Comparison of ENCODE assay signal across 1 cellular context in the genomic region with DNA sequence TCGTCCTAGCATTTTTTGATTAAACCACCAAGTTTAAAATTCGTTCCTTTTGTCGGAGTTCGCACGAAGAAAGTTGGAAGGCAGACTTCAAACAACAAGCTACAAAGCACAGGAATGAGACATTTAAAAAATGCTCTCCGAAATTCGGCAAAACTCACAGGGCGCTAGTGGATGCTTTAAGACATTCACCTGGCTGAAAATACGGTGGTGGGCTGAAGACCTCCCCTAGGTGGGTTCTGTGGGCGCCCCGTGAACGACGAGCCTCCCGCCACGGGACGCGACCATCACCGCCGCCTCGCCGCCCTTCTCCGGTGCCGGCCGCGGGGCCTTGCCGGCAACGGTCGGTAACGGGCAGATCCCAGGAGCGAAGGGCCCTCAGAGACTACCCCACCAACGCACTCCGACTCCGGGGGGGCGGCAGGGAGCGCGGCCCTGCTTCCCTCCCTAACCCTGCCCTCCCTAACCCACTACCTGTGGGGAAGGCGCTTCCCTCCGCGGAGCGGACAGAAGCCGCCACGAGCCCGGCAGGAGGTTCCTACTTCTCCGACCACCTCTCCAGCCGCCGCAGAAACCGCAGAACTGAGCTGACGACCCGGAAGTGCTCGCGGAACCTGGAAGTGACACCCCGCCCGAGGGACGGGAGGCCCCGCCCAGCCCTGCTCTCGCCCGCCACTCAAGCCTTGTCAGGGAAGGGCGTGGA.
TF ChIP-seq lines count a peak whose summit lies in the region.

A gene with protein sequence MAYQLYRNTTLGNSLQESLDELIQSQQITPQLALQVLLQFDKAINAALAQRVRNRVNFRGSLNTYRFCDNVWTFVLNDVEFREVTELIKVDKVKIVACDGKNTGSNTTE (minus strand): TSS at position 581 of the 700 bp plus-strand sequence. CDS start 5,238 bp downstream, outside the sequence.

TF ChIP-seq in HEK293, 187 proteins besides CTCF, POLR2A, EP300 and RAD21 (continued from another document and continues in another):
- TF ChIP-seq, protein P1, sequence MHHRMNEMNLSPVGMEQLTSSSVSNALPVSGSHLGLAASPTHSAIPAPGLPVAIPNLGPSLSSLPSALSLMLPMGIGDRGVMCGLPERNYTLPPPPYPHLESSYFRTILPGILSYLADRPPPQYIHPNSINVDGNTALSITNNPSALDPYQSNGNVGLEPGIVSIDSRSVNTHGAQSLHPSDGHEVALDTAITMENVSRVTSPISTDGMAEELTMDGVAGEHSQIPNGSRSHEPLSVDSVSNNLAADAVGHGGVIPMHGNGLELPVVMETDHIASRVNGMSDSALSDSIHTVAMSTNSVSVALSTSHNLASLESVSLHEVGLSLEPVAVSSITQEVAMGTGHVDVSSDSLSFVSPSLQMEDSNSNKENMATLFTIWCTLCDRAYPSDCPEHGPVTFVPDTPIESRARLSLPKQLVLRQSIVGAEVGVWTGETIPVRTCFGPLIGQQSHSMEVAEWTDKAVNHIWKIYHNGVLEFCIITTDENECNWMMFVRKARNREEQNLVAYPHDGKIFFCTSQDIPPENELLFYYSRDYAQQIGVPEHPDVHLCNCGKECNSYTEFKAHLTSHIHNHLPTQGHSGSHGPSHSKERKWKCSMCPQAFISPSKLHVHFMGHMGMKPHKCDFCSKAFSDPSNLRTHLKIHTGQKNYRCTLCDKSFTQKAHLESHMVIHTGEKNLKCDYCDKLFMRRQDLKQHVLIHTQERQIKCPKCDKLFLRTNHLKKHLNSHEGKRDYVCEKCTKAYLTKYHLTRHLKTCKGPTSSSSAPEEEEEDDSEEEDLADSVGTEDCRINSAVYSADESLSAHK (tag by site-specific recombination; IDR thresholded peaks at IDR 0.05) = no peak
- 0 out of 2 replicates have a peak, but pooled peaks have one; percentile 40 for TF ChIP-seq ZEB2 (tag by site-specific recombination; IDR thresholded peaks at IDR 0.05)
- no peak for TF ChIP-seq ZNF785 (tag by site-specific recombination; IDR thresholded peaks at IDR 0.05)
- TF ChIP-seq, protein P2, sequence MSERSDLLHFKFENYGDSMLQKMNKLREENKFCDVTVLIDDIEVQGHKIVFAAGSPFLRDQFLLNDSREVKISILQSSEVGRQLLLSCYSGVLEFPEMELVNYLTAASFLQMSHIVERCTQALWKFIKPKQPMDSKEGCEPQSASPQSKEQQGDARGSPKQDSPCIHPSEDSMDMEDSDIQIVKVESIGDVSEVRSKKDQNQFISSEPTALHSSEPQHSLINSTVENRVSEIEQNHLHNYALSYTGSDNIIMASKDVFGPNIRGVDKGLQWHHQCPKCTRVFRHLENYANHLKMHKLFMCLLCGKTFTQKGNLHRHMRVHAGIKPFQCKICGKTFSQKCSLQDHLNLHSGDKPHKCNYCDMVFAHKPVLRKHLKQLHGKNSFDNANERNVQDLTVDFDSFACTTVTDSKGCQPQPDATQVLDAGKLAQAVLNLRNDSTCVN (tag by site-specific recombination; optimal IDR thresholded peaks at IDR 0.05) = peak; percentile 26
- TF ChIP-seq ZNF426 (tag by site-specific recombination; IDR thresholded peaks at IDR 0.05) = no peak
- TF ChIP-seq ZNF19 (tag by site-specific recombination; IDR thresholded peaks at IDR 0.05; ENCODE audit: low read depth) = no peak
- no peak; the same call in 1 of the 2 replicates for TF ChIP-seq ZSCAN16 (tag by site-specific recombination; IDR thresholded peaks at IDR 0.05)
- no peak for TF ChIP-seq ZFP3 (tag by site-specific recombination; IDR thresholded peaks at IDR 0.05; ENCODE audit: low read depth)
- TF ChIP-seq PRDM1 (tag by site-specific recombination; IDR thresholded peaks at IDR 0.05) = no peak
- no peak for TF ChIP-seq ZNF146 (tag by site-specific recombination; IDR thresholded peaks at IDR 0.05)
- no peak for TF ChIP-seq ZNF670 (tag by site-specific recombination; IDR thresholded peaks at IDR 0.05; ENCODE audit: low read depth)
- TF ChIP-seq, protein P3, sequence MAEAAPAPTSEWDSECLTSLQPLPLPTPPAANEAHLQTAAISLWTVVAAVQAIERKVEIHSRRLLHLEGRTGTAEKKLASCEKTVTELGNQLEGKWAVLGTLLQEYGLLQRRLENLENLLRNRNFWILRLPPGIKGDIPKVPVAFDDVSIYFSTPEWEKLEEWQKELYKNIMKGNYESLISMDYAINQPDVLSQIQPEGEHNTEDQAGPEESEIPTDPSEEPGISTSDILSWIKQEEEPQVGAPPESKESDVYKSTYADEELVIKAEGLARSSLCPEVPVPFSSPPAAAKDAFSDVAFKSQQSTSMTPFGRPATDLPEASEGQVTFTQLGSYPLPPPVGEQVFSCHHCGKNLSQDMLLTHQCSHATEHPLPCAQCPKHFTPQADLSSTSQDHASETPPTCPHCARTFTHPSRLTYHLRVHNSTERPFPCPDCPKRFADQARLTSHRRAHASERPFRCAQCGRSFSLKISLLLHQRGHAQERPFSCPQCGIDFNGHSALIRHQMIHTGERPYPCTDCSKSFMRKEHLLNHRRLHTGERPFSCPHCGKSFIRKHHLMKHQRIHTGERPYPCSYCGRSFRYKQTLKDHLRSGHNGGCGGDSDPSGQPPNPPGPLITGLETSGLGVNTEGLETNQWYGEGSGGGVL (tag by site-specific recombination; IDR thresholded peaks at IDR 0.05) = no peak; the same call in 1 of the 2 replicates
- TF ChIP-seq ZNF830 (tag by site-specific recombination; IDR thresholded peaks at IDR 0.05; ENCODE audit: low read depth) = no peak
- TF ChIP-seq, protein P4, sequence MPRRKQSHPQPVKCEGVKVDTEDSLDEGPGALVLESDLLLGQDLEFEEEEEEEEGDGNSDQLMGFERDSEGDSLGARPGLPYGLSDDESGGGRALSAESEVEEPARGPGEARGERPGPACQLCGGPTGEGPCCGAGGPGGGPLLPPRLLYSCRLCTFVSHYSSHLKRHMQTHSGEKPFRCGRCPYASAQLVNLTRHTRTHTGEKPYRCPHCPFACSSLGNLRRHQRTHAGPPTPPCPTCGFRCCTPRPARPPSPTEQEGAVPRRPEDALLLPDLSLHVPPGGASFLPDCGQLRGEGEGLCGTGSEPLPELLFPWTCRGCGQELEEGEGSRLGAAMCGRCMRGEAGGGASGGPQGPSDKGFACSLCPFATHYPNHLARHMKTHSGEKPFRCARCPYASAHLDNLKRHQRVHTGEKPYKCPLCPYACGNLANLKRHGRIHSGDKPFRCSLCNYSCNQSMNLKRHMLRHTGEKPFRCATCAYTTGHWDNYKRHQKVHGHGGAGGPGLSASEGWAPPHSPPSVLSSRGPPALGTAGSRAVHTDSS (tag by site-specific recombination; IDR thresholded peaks at IDR 0.05) = no peak
- TF ChIP-seq, protein P5, sequence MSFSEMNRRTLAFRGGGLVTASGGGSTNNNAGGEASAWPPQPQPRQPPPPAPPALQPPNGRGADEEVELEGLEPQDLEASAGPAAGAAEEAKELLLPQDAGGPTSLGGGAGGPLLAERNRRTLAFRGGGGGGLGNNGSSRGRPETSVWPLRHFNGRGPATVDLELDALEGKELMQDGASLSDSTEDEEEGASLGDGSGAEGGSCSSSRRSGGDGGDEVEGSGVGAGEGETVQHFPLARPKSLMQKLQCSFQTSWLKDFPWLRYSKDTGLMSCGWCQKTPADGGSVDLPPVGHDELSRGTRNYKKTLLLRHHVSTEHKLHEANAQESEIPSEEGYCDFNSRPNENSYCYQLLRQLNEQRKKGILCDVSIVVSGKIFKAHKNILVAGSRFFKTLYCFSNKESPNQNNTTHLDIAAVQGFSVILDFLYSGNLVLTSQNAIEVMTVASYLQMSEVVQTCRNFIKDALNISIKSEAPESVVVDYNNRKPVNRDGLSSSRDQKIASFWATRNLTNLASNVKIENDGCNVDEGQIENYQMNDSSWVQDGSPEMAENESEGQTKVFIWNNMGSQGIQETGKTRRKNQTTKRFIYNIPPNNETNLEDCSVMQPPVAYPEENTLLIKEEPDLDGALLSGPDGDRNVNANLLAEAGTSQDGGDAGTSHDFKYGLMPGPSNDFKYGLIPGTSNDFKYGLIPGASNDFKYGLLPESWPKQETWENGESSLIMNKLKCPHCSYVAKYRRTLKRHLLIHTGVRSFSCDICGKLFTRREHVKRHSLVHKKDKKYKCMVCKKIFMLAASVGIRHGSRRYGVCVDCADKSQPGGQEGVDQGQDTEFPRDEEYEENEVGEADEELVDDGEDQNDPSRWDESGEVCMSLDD (tag by site-specific recombination; IDR thresholded peaks at IDR 0.05) = no peak
- TF ChIP-seq ZBTB17 (tag by site-specific recombination; IDR thresholded peaks at IDR 0.05) = no peak
- no peak for TF ChIP-seq ZNF654 (tag by site-specific recombination; IDR thresholded peaks at IDR 0.05; ENCODE audit: low read depth)
- TF ChIP-seq ZSCAN23 (tag by site-specific recombination; IDR thresholded peaks at IDR 0.05) = no peak
- TF ChIP-seq ZNF274 (IDR thresholded peaks at IDR 0.05; ENCODE audit: low read length) = no peak
- TF ChIP-seq ZNF274 (tag by site-specific recombination; IDR thresholded peaks at IDR 0.05; ENCODE audit: borderline replicate concordance) = no peak
- no peak for TF ChIP-seq ZNF600 (tag by site-specific recombination; IDR thresholded peaks at IDR 0.05)
- TF ChIP-seq, protein P6, sequence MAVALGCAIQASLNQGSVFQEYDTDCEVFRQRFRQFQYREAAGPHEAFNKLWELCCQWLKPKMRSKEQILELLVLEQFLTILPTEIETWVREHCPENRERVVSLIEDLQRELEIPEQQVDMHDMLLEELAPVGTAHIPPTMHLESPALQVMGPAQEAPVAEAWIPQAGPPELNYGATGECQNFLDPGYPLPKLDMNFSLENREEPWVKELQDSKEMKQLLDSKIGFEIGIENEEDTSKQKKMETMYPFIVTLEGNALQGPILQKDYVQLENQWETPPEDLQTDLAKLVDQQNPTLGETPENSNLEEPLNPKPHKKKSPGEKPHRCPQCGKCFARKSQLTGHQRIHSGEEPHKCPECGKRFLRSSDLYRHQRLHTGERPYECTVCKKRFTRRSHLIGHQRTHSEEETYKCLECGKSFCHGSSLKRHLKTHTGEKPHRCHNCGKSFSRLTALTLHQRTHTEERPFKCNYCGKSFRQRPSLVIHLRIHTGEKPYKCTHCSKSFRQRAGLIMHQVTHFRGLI (tag by site-specific recombination; IDR thresholded peaks at IDR 0.05) = no peak
- TF ChIP-seq ZNF510 (tag by site-specific recombination; IDR thresholded peaks at IDR 0.05; ENCODE audit: insufficient replicate concordance) = no peak
- no peak for TF ChIP-seq BCL11A (tag by site-specific recombination; IDR thresholded peaks at IDR 0.05; ENCODE audit: low read depth)
- no peak for TF ChIP-seq ZNF596 (tag by site-specific recombination; IDR thresholded peaks at IDR 0.05)
- TF ChIP-seq MZF1 (tag by site-specific recombination; IDR thresholded peaks at IDR 0.05; ENCODE audit: borderline replicate concordance) = no peak
- no peak for TF ChIP-seq ZNF664 (tag by site-specific recombination; IDR thresholded peaks at IDR 0.05)
- TF ChIP-seq ZNF302 (tag by site-specific recombination; IDR thresholded peaks at IDR 0.05; ENCODE audit: low read depth) = no peak
- TF ChIP-seq ZBTB21 (tag by site-specific recombination; IDR thresholded peaks at IDR 0.05) = no peak
- TF ChIP-seq ZNF585B (tag by site-specific recombination; IDR thresholded peaks at IDR 0.05) = no peak
- no peak for TF ChIP-seq ZNF423 (tag by site-specific recombination; IDR thresholded peaks at IDR 0.05)
- TF ChIP-seq, protein P7, sequence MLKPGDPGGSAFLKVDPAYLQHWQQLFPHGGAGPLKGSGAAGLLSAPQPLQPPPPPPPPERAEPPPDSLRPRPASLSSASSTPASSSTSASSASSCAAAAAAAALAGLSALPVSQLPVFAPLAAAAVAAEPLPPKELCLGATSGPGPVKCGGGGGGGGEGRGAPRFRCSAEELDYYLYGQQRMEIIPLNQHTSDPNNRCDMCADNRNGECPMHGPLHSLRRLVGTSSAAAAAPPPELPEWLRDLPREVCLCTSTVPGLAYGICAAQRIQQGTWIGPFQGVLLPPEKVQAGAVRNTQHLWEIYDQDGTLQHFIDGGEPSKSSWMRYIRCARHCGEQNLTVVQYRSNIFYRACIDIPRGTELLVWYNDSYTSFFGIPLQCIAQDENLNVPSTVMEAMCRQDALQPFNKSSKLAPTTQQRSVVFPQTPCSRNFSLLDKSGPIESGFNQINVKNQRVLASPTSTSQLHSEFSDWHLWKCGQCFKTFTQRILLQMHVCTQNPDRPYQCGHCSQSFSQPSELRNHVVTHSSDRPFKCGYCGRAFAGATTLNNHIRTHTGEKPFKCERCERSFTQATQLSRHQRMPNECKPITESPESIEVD (tag by site-specific recombination; IDR thresholded peaks at IDR 0.05) = no peak
- TF ChIP-seq WT1 (tag by site-specific recombination; IDR thresholded peaks at IDR 0.05) = no peak
- no peak for TF ChIP-seq ZNF548 (tag by site-specific recombination; IDR thresholded peaks at IDR 0.05)
- TF ChIP-seq, protein P8, sequence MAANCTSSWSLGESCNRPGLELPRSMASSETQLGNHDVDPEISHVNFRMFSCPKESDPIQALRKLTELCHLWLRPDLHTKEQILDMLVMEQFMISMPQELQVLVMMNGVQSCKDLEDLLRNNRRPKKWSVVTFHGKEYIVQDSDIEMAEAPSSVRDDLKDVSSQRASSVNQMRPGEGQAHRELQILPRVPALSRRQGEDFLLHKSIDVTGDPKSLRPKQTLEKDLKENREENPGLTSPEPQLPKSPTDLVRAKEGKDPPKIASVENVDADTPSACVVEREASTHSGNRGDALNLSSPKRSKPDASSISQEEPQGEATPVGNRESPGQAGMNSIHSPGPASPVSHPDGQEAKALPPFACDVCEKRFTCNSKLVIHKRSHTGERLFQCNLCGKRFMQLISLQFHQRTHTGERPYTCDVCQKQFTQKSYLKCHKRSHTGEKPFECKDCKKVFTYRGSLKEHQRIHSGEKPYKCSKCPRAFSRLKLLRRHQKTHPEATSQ (tag by site-specific recombination; IDR thresholded peaks at IDR 0.05) = no peak
- TF ChIP-seq, protein P9, sequence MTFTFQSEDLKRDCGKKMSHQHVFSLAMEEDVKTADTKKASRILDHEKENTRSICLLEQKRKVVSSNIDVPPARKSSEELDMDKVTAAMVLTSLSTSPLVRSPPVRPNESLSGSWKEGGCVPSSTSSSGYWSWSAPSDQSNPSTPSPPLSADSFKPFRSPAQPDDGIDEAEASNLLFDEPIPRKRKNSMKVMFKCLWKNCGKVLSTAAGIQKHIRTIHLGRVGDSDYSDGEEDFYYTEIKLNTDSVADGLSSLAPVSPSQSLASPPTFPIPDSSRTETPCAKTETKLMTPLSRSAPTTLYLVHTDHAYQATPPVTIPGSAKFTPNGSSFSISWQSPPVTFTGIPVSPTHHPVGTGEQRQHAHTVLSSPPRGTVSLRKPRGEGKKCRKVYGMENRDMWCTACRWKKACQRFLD (tag by site-specific recombination; IDR thresholded peaks at IDR 0.05) = no peak
- no peak for TF ChIP-seq ZNF837 (tag by site-specific recombination; IDR thresholded peaks at IDR 0.05)
- no peak for TF ChIP-seq ZNF48 (tag by site-specific recombination; IDR thresholded peaks at IDR 0.05)
- peak; percentile 76 for TF ChIP-seq SP3 (tag by site-specific recombination; IDR thresholded peaks at IDR 0.05)
- 0 out of 2 replicates have a peak, but pooled peaks have one; percentile 31 for TF ChIP-seq ZSCAN30 (tag by site-specific recombination; IDR thresholded peaks at IDR 0.05)
- no peak for TF ChIP-seq ZFP69B (tag by site-specific recombination; IDR thresholded peaks at IDR 0.05)
- TF ChIP-seq ZNF112 (tag by site-specific recombination; IDR thresholded peaks at IDR 0.05) = no peak
- no peak for TF ChIP-seq ZNF658 (tag by site-specific recombination; IDR thresholded peaks at IDR 0.05)
- peak; percentile 42; the same call in 1 of the 2 replicates for TF ChIP-seq KLF16 (tag by site-specific recombination; IDR thresholded peaks at IDR 0.05)
- no peak for TF ChIP-seq ZNF473 (tag by site-specific recombination; IDR thresholded peaks at IDR 0.05)
- TF ChIP-seq ZNF221 (tag by site-specific recombination; IDR thresholded peaks at IDR 0.05; ENCODE audit: borderline replicate concordance) = no peak
- TF ChIP-seq ZNF24 (tag by site-specific recombination; IDR thresholded peaks at IDR 0.05) = no peak
- no peak for TF ChIP-seq ZNF777 (tag by site-specific recombination; IDR thresholded peaks at IDR 0.05; ENCODE audit: borderline replicate concordance)
- TF ChIP-seq YY2 (tag by site-specific recombination; IDR thresholded peaks at IDR 0.05) = no peak
- TF ChIP-seq ZNF660 (tag by site-specific recombination; IDR thresholded peaks at IDR 0.05) = 0 out of 2 replicates have a peak, but pooled peaks have one; percentile 66
